In the genomic region with DNA sequence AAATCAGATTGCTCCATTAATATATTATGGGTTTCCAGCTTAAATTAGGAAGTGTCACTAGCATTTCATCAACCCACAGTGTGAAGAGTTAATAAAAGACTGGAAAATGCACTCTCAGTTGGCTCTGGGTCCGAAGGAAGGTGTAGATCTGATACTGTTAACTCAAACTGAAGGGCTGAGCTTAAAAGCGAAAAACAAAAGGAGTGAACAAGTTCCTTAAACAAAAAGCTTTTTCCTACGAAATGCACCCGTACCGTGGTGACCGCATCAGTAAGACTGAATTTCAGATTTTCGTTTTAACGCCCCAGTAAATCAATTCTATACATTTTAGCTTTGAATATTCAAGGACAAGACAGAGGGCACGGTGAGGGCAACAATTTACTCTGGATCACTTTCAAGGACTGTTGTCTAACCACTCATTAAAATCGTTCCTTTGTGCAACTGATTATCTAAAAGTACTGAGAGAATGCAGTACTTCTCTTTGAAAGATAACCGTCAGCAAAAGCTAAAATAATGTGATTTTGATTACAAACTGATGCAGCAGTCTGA, we compare ENCODE assay signal across 8 cellular contexts. TPM values are rescaled to one million over a fixed set of nuclear protein-coding genes. Genes with fewer than 3 reads are reported as not detected.
A peak's percentile ranks its signal among the peaks of the same experiment; 100 is the strongest.
DNase-seq lines count a peak whose midpoint lies in the region; ATAC-seq and TF ChIP-seq lines count a peak whose summit lies in the region.

No MANE protein-coding gene starts in this region.

- H3K4me1 Mint-ChIP-seq in CD8-positive, alpha-beta T cell (ENCODE audit: low read depth), result peaks cover 39% of the 10 kb centered on the region

- H3K9me3 Mint-ChIP-seq in CD8-positive, alpha-beta T cell, result no peaks in the 10 kb centered on the region

- in situ Hi-C loops in KBM-7 (cut with MboI; ENCODE audit: low pct_unique_long_range_greater_than_20kb, low sequenced_read_pairs), result no loop called here

- no peak overlapping the region for H3K9ac ChIP-seq in colonic mucosa (ENCODE audit: low read depth in 2 of 2, low read length in 2 of 2)

- H3K27me3 Mint-ChIP-seq in CD8-positive, alpha-beta T cell (ENCODE audit: low read depth), result peaks cover 5% of the 10 kb centered on the region

- no peak overlapping the region for H3K27ac Mint-ChIP-seq in CD8-positive, alpha-beta T cell

- ATAC-seq in CD8-positive, alpha-beta T cell, result no peak
- ATAC-seq in HG02970 (IDR thresholded peaks at IDR 0.05; ENCODE audit: low FRiP score, unreplicated experiment), result no peak

- H3K4me1 ChIP-seq in CD8-positive, alpha-beta T cell (ENCODE audit: insufficient read depth, low read length), result peaks cover 14% of the 10 kb centered on the region
- H3K4me1 ChIP-seq in ectodermal cell (ENCODE audit: control insufficient read depth, insufficient read depth, low read length) (peaks cover 26% of the 10 kb centered on the region), neuron (ENCODE audit: insufficient read depth, low read length) (peaks cover 28% of the 10 kb centered on the region), colonic mucosa (no peaks in the 10 kb centered on the region)

- H3K27me3 ChIP-seq in CD8-positive, alpha-beta T cell (ENCODE audit: insufficient read depth, low read length), result peaks cover 7% of the 10 kb centered on the region
- H3K27me3 ChIP-seq in ectodermal cell (ENCODE audit: control insufficient read depth, insufficient read depth, low read length, poor library complexity, severe bottlenecking) (no peaks in the 10 kb centered on the region), neuron (ENCODE audit: insufficient read depth, low read length) (no peaks in the 10 kb centered on the region), colonic mucosa (peaks cover 18% of the 10 kb centered on the region)

- H2AFZ ChIP-seq in neuron (ENCODE audit: low read depth, low read length), result peak overlapping the region; percentile 81

- no peak for TF ChIP-seq CTCF in CD8-positive, alpha-beta T cell (IDR thresholded peaks at IDR 0.05)
- no peak for TF ChIP-seq CTCF in colonic mucosa (IDR thresholded peaks at IDR 0.05)

- no peak overlapping the region for H3K4me3 ChIP-seq in CD8-positive, alpha-beta T cell (ENCODE audit: low read depth, low read length)
- H3K4me3 ChIP-seq in ectodermal cell (ENCODE audit: insufficient read depth, low read depth, low read length) (peak overlapping the region; percentile 82), neuron (ENCODE audit: low read length) (peak overlapping the region; percentile 77), colonic mucosa (no peak overlapping the region)

- peaks cover 4% of the 10 kb centered on the region for H3K36me3 Mint-ChIP-seq in CD8-positive, alpha-beta T cell

- WGBS in ectodermal cell, 2 experiments, result 0 to 1% methylated on average over 11 of the region's 11 CpGs

- peak overlapping the region; percentile 3 for H3K4me3 Mint-ChIP-seq in CD8-positive, alpha-beta T cell

- DNase-seq in CD8-positive, alpha-beta T cell, result no peak
- peak; percentile 32 for DNase-seq in KBM-7
- no peak for DNase-seq in SW480 (ENCODE audit: low spot score)
- DNase-seq in colonic mucosa, result no peak
- no peak for DNase-seq in kidney glomerular epithelial cell (lab: John Stamatoyannopoulos, UW)

- CTCF ChIA-PET in CD8-positive, alpha-beta T cell (lab: Charles Lee), result interaction anchor here (0.7 to 1.3 kb wide), 3 partner anchors 10 to 442 kb away, joined by 3 to 4 read pairs (median 3); no protein-coding TSS in a partner anchor

- H3K27ac ChIP-seq in CD8-positive, alpha-beta T cell (ENCODE audit: low read depth, low read length), result no peak overlapping the region
- H3K27ac ChIP-seq in ectodermal cell (ENCODE audit: insufficient read depth, low read depth, low read length, poor library complexity, severe bottlenecking) (no peak overlapping the region), colonic mucosa (no peak overlapping the region)

- POLR2A ChIA-PET in CD8-positive, alpha-beta T cell (lab: Charles Lee), result interaction anchor here (0.8 to 1.2 kb wide), 2 partner anchors 12 kb away, joined by 3 to 5 read pairs; no protein-coding TSS in a partner anchor

- H3K9me3 ChIP-seq in CD8-positive, alpha-beta T cell (ENCODE audit: low read length), result no peaks in the 10 kb centered on the region
- H3K9me3 ChIP-seq in ectodermal cell (ENCODE audit: control insufficient read depth, low read length), result no peaks in the 10 kb centered on the region
- no peaks in the 10 kb centered on the region for H3K9me3 ChIP-seq in neuron (ENCODE audit: low read length)
- H3K9me3 ChIP-seq in colonic mucosa, result no peaks in the 10 kb centered on the region

- intact Hi-C loops in CD8-positive, alpha-beta T cell (cut with DNase I, micrococcal nuclease), result loop anchor here (2.0 to 10.0 kb wide), 12 partner anchors 275 to 1793 kb away; a partner anchor contains a TSS
- intact Hi-C loops in colonic mucosa (cut with DNase I), result no loop called here

- no peaks in the 10 kb centered on the region for H3K36me3 ChIP-seq in CD8-positive, alpha-beta T cell (ENCODE audit: insufficient read depth, low read length)
- no peaks in the 10 kb centered on the region for H3K36me3 ChIP-seq in ectodermal cell (ENCODE audit: control insufficient read depth, insufficient read depth, low read length)
- no peaks in the 10 kb centered on the region for H3K36me3 ChIP-seq in neuron (ENCODE audit: insufficient read depth, low read length)
- no peaks in the 10 kb centered on the region for H3K36me3 ChIP-seq in colonic mucosa

RNA-seq across cellular contexts. Expression of a gene that starts 1.9 kb away (rescaled TPM):
- total RNA-seq in CD8-positive, alpha-beta T cell, result 1 to 10 TPM; 2.2 to 3.2 TPM
- 37.9 TPM for polyA plus RNA-seq in ectodermal cell (2013, experiment 1 of 4)
- polyA plus RNA-seq in ectodermal cell (2013, experiment 2 of 4), result 32.2 TPM
- 33.2 TPM for polyA plus RNA-seq in ectodermal cell (2013, experiment 3 of 4)
- 33.0 TPM for polyA plus RNA-seq in ectodermal cell (2013, experiment 4 of 4)
- total RNA-seq in colonic mucosa, result 1 to 10 TPM in 1 of 2 donors, under 1 TPM in 1; 0.99 to 2.3 TPM

Comparison
In these comparisons a context has a peak if more than half of its experiments do, and no peak if none do; other contexts are left out.
1. H3K4me3 ChIP-seq: peak in ectodermal cell (single experiment) and neuron (single experiment); none in CD8-positive, alpha-beta T cell (single experiment) and colonic mucosa (single experiment).